Comparison of ENCODE assay signal across 8 cellular contexts in genomic region chr1:27773732-27774445, GRCh38.
A peak's percentile ranks its signal among the peaks of the same experiment; 100 is the strongest.
DNase-seq lines count a peak whose midpoint lies in the region; ATAC-seq lines count a peak whose summit lies in the region.

No MANE protein-coding gene starts in this region.

- peak overlapping the region; percentile 66 for H3K27ac ChIP-seq in HUES48 (ENCODE audit: low read depth, low read length)

- peak overlapping the region; percentile 86 for H3K4me3 ChIP-seq in HUES48 (ENCODE audit: low read depth, low read length)

- H3K27ac Mint-ChIP-seq in activated T-cell treated with anti-CD3 and anti-CD28 coated beads, Interleukin-2, amount 50 U/mL, for 24 hours, result peak overlapping the region; percentile 97

- H3K27me3 ChIP-seq in HUES48 (ENCODE audit: control insufficient read depth, insufficient read depth, low read length), result no peaks in the 10 kb centered on the region

- no peaks in the 10 kb centered on the region for H3K27me3 Mint-ChIP-seq in activated T-cell treated with anti-CD3 and anti-CD28 coated beads, Interleukin-2, amount 50 U/mL, for 24 hours

- H3K36me3 ChIP-seq in HUES48 (ENCODE audit: control insufficient read depth, insufficient read depth, low read length), result no peaks in the 10 kb centered on the region

- H3K4me1 ChIP-seq in HUES48 (ENCODE audit: control insufficient read depth, insufficient read depth, low read length), result peaks cover 13% of the 10 kb centered on the region

- peak overlapping the region; percentile 89 for H3K4me3 Mint-ChIP-seq in activated T-cell treated with anti-CD3 and anti-CD28 coated beads, Interleukin-2, amount 50 U/mL, for 24 hours

- H3K9me3 Mint-ChIP-seq in activated T-cell treated with anti-CD3 and anti-CD28 coated beads, Interleukin-2, amount 50 U/mL, for 24 hours, result no peaks in the 10 kb centered on the region

- H3K4me1 Mint-ChIP-seq in activated T-cell treated with anti-CD3 and anti-CD28 coated beads, Interleukin-2, amount 50 U/mL, for 24 hours (ENCODE audit: low read depth), result peaks cover 42% of the 10 kb centered on the region

- peak; percentile 10 for DNase-seq in NCI-H748 (lab: John Stamatoyannopoulos, UW; ENCODE audit: unreplicated experiment)
- DNase-seq in NCI-H748 treated with DMSO at 0.1 percent for 48 hours (lab: John Stamatoyannopoulos, UW), result no peak
- DNase-seq in activated T-cell treated with anti-CD3 and anti-CD28 coated beads, Interleukin-2, amount 50 U/mL, for 24 hours, result no peak
- DNase-seq in globus pallidus (ENCODE audit: low spot score), result peak; percentile 31
- peak; percentile 62 for DNase-seq in pons (ENCODE audit: low spot score)

- peak overlapping the region; percentile 52 for H3K9ac ChIP-seq in HUES48 (ENCODE audit: low read depth, low read length)

- H3K9me3 ChIP-seq in HUES48 (ENCODE audit: control insufficient read depth, insufficient read depth, low read length), result no peaks in the 10 kb centered on the region

- ATAC-seq in GM19467 (IDR thresholded peaks at IDR 0.05; ENCODE audit: unreplicated experiment), result no peak
- ATAC-seq in HG02885 (IDR thresholded peaks at IDR 0.05; ENCODE audit: poor library complexity, unreplicated experiment), result no peak

- H3K36me3 Mint-ChIP-seq in activated T-cell treated with anti-CD3 and anti-CD28 coated beads, Interleukin-2, amount 50 U/mL, for 24 hours (ENCODE audit: low read depth), result peaks cover 22% of the 10 kb centered on the region

Comparison
In these comparisons a context has a peak if more than half of its experiments do, and no peak if none do; other contexts are left out.
1. DNase-seq: peak in NCI-H748 (single experiment), globus pallidus (single experiment) and pons (single experiment); none in NCI-H748 treated with DMSO at 0.1 percent for 48 hours (single experiment) and activated T-cell treated with anti-CD3 and anti-CD28 coated beads, Interleukin-2, amount 50 U/mL, for 24 hours (single experiment).